ENCODE assay signal across 19 cellular contexts in the genomic region with DNA sequence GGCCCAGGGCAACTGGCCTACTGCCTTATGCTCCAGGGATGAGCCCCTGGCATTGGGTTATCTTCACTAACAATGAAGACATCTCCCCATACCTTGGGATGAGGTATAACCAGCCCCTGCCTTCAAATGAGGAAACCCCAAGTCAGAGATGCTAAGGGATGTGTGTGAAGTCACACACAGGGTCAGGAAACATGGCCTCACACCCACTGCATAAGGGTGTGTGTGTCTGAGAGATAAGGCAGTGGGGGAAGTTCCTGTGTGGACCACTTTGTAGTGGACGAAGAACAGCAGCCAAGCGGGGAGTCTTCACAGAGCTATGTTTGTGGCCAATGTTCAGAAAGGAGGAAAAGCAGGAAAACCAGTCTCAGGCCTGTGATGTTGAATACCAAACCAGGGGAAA.
"Had no signal": no experiment of that assay in that cellular context is flagged by ENCODE, and none has a peak within 500 bp of the region (broad histone marks: within the 10 kb centered on the region; RNA-seq: fewer than 3 reads in every experiment).

No MANE protein-coding gene starts in this region.

- H3K27ac ChIP-seq: coronary artery, heart left ventricle, neutrophil, psoas muscle, stomach had no signal

- ATAC-seq: esophagus mucosa; heart left ventricle; left lobe of liver; mucosa of descending colon; naive thymus-derived CD8-positive, alpha-beta T cell; psoas muscle; sciatic nerve had no signal

- H3K4me1 Mint-ChIP-seq: endodermal cell had no signal

- H3K4me1 ChIP-seq: heart left ventricle, psoas muscle, stomach had no signal

- H3K27me3 Mint-ChIP-seq: naive thymus-derived CD8-positive, alpha-beta T cell had no signal

- H3K9me3 Mint-ChIP-seq: endodermal cell; naive thymus-derived CD8-positive, alpha-beta T cell had no signal

- H3K27me3 ChIP-seq: heart left ventricle, neutrophil, stomach had no signal

- H3K4me3 Mint-ChIP-seq: endodermal cell; naive thymus-derived CD8-positive, alpha-beta T cell had no signal

- H3K9me3 ChIP-seq: heart left ventricle, mucosa of descending colon, neutrophil, psoas muscle, stomach had no signal

- H3K27ac Mint-ChIP-seq: endodermal cell had no signal

- H3K4me3 ChIP-seq: coronary artery, heart left ventricle, mucosa of descending colon, psoas muscle, stomach had no signal

- DNase-seq: effector CD4-positive, alpha-beta T cell; endodermal cell; heart left ventricle; hypothalamus; mammary epithelial cell; mucosa of descending colon; naive thymus-derived CD8-positive, alpha-beta T cell; psoas muscle; retina; stimulated activated CD4-positive, alpha-beta T cell treated with anti-CD3 and anti-CD28 coated beads, Interleukin-12 subunit alpha, Interleukin-12 subunit beta, amount 100 ng/mL, for 4 hours; stimulated activated naive CD4-positive, alpha-beta T cell; stomach; substantia nigra; trophoblast cell had no signal
